8 cellular contexts compared by ENCODE assay signal in genomic region chr6:36874016-36874442, GRCh38. TPM values are rescaled to one million over a fixed set of nuclear protein-coding genes. Genes with fewer than 3 reads are reported as not detected.
DNase-seq lines count a peak whose midpoint lies in the region; ATAC-seq, FAIRE-seq and TF ChIP-seq lines count a peak whose summit lies in the region.

No MANE protein-coding gene starts in this region.

- no peak overlapping the region for H2BK120ac ChIP-seq in neuronal stem cell (ENCODE audit: low read depth, low read length)

- no peak for TF ChIP-seq POLR2A in GM12891 (IDR thresholded peaks at IDR 0.05; ENCODE audit: low read depth, low read length)

- H3K27ac ChIP-seq in Panc1 (ENCODE audit: low read length) (peak overlapping the region; percentile 95), neuronal stem cell (replicated peaks; ENCODE audit: low read length) (peak overlapping the region; percentile 98)

- no peak overlapping the region for H3K4ac ChIP-seq in neuronal stem cell (ENCODE audit: low read length)

- H2BK5ac ChIP-seq in neuronal stem cell (ENCODE audit: low read length) = peak overlapping the region; percentile 56

- no peaks in the 10 kb centered on the region for H3K9me3 ChIP-seq in Panc1 (ENCODE audit: control insufficient read depth, insufficient read depth, low read depth, low read length)
- H3K9me3 ChIP-seq in neuronal stem cell (replicated peaks in 1 of 2; ENCODE audit: control insufficient read depth in 2 of 2, insufficient read depth in 1 of 2, low read depth in 1 of 2, low read length in 2 of 2) = no peaks in the 10 kb centered on the region

- H3K14ac ChIP-seq in neuronal stem cell (ENCODE audit: low read length) = no peak overlapping the region

- no peaks in the 10 kb centered on the region for H3K27me3 ChIP-seq in Panc1 (ENCODE audit: control insufficient read depth, insufficient read depth, low read length)
- peaks cover 0 to 4% (median 0%) of the 10 kb centered on the region in 3 experiments for H3K27me3 ChIP-seq in neuronal stem cell (ENCODE audit: control insufficient read depth in 3 of 3, insufficient read depth in 3 of 3, low read depth in 1 of 3, low read length in 3 of 3)

- H3K4me2 ChIP-seq in neuronal stem cell (ENCODE audit: insufficient read depth, low read length, poor library complexity, severe bottlenecking) = peak overlapping the region; percentile 58

- H2BK15ac ChIP-seq in neuronal stem cell (ENCODE audit: low read length) = no peak overlapping the region

- peak overlapping the region; percentile 95 for H2AFZ ChIP-seq in neuronal stem cell (ENCODE audit: low read length)

- no peak for FAIRE-seq in GM12891 (lab: Jason Lieb, UNC)

- no peak overlapping the region for H2BK12ac ChIP-seq in neuronal stem cell (ENCODE audit: low read length)

- no TSS peak for BruUV-seq in Panc1 (replicated peaks; lab: Mats Ljungman, UMichigan)

- H3K23ac ChIP-seq in neuronal stem cell (ENCODE audit: low read depth, low read length, poor library complexity) = no peak overlapping the region

- no peak overlapping the region for H3K18ac ChIP-seq in neuronal stem cell (ENCODE audit: low read length)

- H2AK5ac ChIP-seq in neuronal stem cell (ENCODE audit: low read depth, low read length) = no peak overlapping the region

- TF ChIP-seq CTCF in Panc1 (IDR thresholded peaks at IDR 0.05) = peak; percentile 3; the same call in 1 of the 2 replicates

- H3K36me3 ChIP-seq in Panc1 (ENCODE audit: control insufficient read depth, insufficient read depth, low read length) = peaks cover 9% of the 10 kb centered on the region
- H3K36me3 ChIP-seq in neuronal stem cell (replicated peaks in 1 of 2; ENCODE audit: control insufficient read depth in 2 of 2, insufficient read depth in 2 of 2, low read length in 2 of 2) = peaks cover 6 to 48% of the 10 kb centered on the region in 2 donors

- H3K4me1 ChIP-seq in Panc1 (ENCODE audit: control insufficient read depth, insufficient read depth, low read length) (peaks cover 16% of the 10 kb centered on the region), neuronal stem cell (ENCODE audit: control insufficient read depth in 2 of 2, insufficient read depth in 1 of 2, low read depth in 1 of 2, low read length in 2 of 2) (peaks cover 2 to 11% of the 10 kb centered on the region in 2 donors)

- in situ Hi-C loops in Panc1 (cut with HindIII; ENCODE audit: low pct_unique_long_range_greater_than_20kb, low sequenced_read_pairs) = no loop called here

- intact Hi-C loops in Panc1 (cut with micrococcal nuclease; ENCODE audit: unreplicated experiment) = no loop called here

- H3K4me3 ChIP-seq in Panc1 (ENCODE audit: low read depth in 2 of 2, low read length in 2 of 2) (peak overlapping the region; percentile 90 to 93), neuronal stem cell (ENCODE audit: low read length in 2 of 2) (peak overlapping the region; percentile 56 to 98)

- POLR2A ChIA-PET in Panc1 (lab: Charles Lee) = interaction anchor here (0.6 to 0.7 kb wide), 2 partner anchors 9 to 99 kb away, joined by 5 to 7 read pairs; no protein-coding TSS in a partner anchor

- no CpG with 5 or more reads among the region's 9 CpGs for WGBS in neuronal stem cell (ENCODE audit: extremely low coverage in 2 of 2, insufficient read length in 2 of 2, insufficient replicate concordance in 1 of 2), 2 donors

- DNase-seq in DMS 273 (lab: John Stamatoyannopoulos, UW; ENCODE audit: unreplicated experiment) = peak; percentile 54
- DNase-seq in DMS 273 treated with DMSO at 0.1 percent for 48 hours (lab: John Stamatoyannopoulos, UW) = no peak
- no peak for DNase-seq in Panc1 (ENCODE audit: low read depth, low spot score)
- no peak for DNase-seq in neuronal stem cell (ENCODE audit: low spot score)
- no peak for DNase-seq in GM12891 (ENCODE audit: insufficient read length, low spot score)
- no peak for DNase-seq in stimulated activated CD8-positive, alpha-beta memory T cell treated with anti-CD3 and anti-CD28 coated beads, Interleukin-4, amount 100 ng/mL, for 48 hours
- DNase-seq in NCI-H524 treated with DMSO at 0.1 percent for 48 hours (lab: John Stamatoyannopoulos, UW) = no peak

- H4K91ac ChIP-seq in neuronal stem cell (ENCODE audit: low read depth, low read length, poor library complexity) = no peak overlapping the region

- CTCF ChIA-PET in Panc1 (lab: Charles Lee) = interaction anchor here (0.8 to 1.7 kb wide), 2 partner anchors 91 to 144 kb away, joined by 4 read pairs; no protein-coding TSS in a partner anchor

- ATAC-seq in Panc1 (no peak), esophagus mucosa (peak; percentile 4)

- peak overlapping the region; percentile 88 for H3K9ac ChIP-seq in neuronal stem cell (ENCODE audit: low read depth, low read length, poor library complexity)

- peaks cover 5% of the 10 kb centered on the region for H3K79me1 ChIP-seq in neuronal stem cell (ENCODE audit: low read depth, low read length)

- no peak overlapping the region for H4K8ac ChIP-seq in neuronal stem cell (ENCODE audit: low read depth, low read length)

TF ChIP-seq in GM12891, 5 proteins besides CTCF, POLR2A, EP300 and RAD21:
- TF ChIP-seq SPI1 (IDR thresholded peaks at IDR 0.05; ENCODE audit: low read depth, low read length) (no peak), POLR2AphosphoS5 (IDR thresholded peaks at IDR 0.05; ENCODE audit: low read depth, low read length) (no peak), POU2F2 (IDR thresholded peaks at IDR 0.05; ENCODE audit: low read depth, low read length) (no peak), PAX5 (IDR thresholded peaks at IDR 0.05; ENCODE audit: insufficient read depth, low read length, severe bottlenecking) (no peak), TAF1 (IDR thresholded peaks at IDR 0.05; ENCODE audit: low read depth, low read length) (no peak)

RNA-seq across cellular contexts. Expression of gene PPIL1, which starts 0.6 kb away (rescaled TPM):
- 44.1 TPM for total RNA-seq in Panc1 (2021; ENCODE audit: unreplicated experiment)
- polyA plus RNA-seq in Panc1 (2012; ENCODE audit: insufficient read length) = 34.5 TPM
- total RNA-seq in esophagus mucosa = 25.5 TPM
- 66.5 TPM for polyA plus RNA-seq in neuronal stem cell (2013, experiment 1 of 2)
- 66.9 TPM for polyA plus RNA-seq in neuronal stem cell (2013, experiment 2 of 2)
- polyA plus RNA-seq in GM12891 (2012; ENCODE audit: low read depth, missing spikeins) = 37.2 TPM

RNA-seq across cellular contexts. Expression of gene C6orf89, which starts 11.7 kb away (rescaled TPM):
- total RNA-seq in Panc1 (2021; ENCODE audit: unreplicated experiment) (59.2 TPM), esophagus mucosa (33.6 TPM)
- polyA plus RNA-seq in Panc1 (2012; ENCODE audit: insufficient read length) = 32.3 TPM
- 14.6 TPM for polyA plus RNA-seq in neuronal stem cell (2013, experiment 1 of 2)
- polyA plus RNA-seq in neuronal stem cell (2013, experiment 2 of 2) = 14.4 TPM
- polyA plus RNA-seq in GM12891 (2012; ENCODE audit: low read depth, missing spikeins) = 15.7 TPM

RNA-seq across cellular contexts. Expression of gene CPNE5, which starts 34.8 kb away (rescaled TPM):
- total RNA-seq in Panc1 (2021; ENCODE audit: unreplicated experiment) (0.44 TPM), esophagus mucosa (1.00 TPM)
- 1.5 TPM for polyA plus RNA-seq in Panc1 (2012; ENCODE audit: insufficient read length)
- polyA plus RNA-seq in neuronal stem cell (2013, experiment 1 of 2) = 1.1 TPM
- polyA plus RNA-seq in neuronal stem cell (2013, experiment 2 of 2) = 1.3 TPM
- 12.4 TPM for polyA plus RNA-seq in GM12891 (2012; ENCODE audit: low read depth, missing spikeins)
